17 cellular contexts compared by ENCODE assay signal in the genomic region with DNA sequence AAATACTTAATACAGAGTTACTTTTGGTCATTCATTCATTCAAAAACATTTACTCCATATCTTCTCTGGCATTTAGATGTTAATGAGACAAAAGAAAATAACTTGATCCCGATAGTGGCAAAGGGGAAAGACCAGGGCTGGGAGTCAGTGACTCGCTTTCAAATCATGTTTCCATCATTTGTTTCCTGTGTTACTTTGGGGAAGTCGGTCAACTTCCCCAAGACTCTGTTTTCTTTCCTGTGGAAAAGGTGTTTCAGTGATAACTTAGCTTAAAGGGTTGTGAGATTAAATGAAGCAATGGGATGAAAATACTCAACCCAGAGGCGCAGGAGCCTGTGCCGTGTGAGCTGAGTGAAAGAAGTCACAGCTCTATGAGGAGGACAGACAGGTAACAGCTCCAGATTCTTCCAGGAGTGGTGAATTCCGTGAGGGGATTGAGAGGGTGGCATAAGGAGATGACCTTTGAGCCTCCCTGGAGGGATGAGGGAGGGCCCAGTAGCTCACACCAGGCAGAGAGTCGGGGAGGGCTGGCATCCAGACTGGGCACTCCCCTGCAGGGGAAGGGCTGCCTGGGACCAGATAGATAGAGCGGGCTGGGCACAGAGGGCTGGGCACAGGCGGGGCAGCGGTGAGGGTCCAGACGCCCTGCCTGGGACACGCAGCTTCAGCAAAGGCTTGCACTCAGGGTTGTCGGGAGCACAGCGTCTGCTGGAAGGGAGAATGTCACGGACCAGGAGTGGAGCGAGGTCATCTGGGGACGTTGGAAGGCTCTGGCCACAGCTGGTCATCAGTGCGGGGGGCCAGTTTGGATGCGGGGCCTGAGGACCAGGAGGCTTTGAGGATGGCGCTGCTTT.
DNase-seq lines count a peak whose midpoint lies in the region; ATAC-seq and TF ChIP-seq lines count a peak whose summit lies in the region.
"Had no signal": no experiment of that assay in that cellular context is flagged by ENCODE, and none has a peak within 500 bp of the region (broad histone marks: within the 10 kb centered on the region; RNA-seq: fewer than 3 reads in every experiment).

No MANE protein-coding gene starts in this region.

- no peaks in the 10 kb centered on the region for H3K27me3 Mint-ChIP-seq in CD8-positive, alpha-beta memory T cell
- H3K27me3 Mint-ChIP-seq in nephron (ENCODE audit: low read depth) = peaks cover 4% of the 10 kb centered on the region
- H3K27me3 Mint-ChIP-seq: activated B cell treated with CpG ODN at 0.5 μM for 24 hours had no signal

- no peak overlapping the region for H3K4me3 Mint-ChIP-seq in CD8-positive, alpha-beta memory T cell
- no peak overlapping the region for H3K4me3 Mint-ChIP-seq in nephron
- H3K4me3 Mint-ChIP-seq: activated B cell treated with CpG ODN at 0.5 μM for 24 hours had no signal

- no peak for DNase-seq in CD8-positive, alpha-beta memory T cell
- peak; percentile 8 for DNase-seq in M059J (ENCODE audit: low read depth)
- DNase-seq in fibroblast of mammary gland (ENCODE audit: low read depth) = peak; percentile 18
- DNase-seq in GM20000 (ENCODE audit: low spot score) = no peak
- DNase-seq in COLO668 (lab: John Stamatoyannopoulos, UW; ENCODE audit: unreplicated experiment) = no peak
- DNase-seq in OCI-M2 (lab: John Stamatoyannopoulos, UW; ENCODE audit: unreplicated experiment) = no peak
- DNase-seq: activated B cell treated with CpG ODN at 0.5 μM for 24 hours; Caco-2; central memory CD4-positive, alpha-beta T cell; Karpas-422; NCI-H2029; NCI-H748 treated with DMSO at 0.1 percent for 48 hours; SJCRH30; thyroid gland had no signal

- H3K4me1 ChIP-seq in CD8-positive, alpha-beta memory T cell (ENCODE audit: insufficient read depth, low read length) = no peaks in the 10 kb centered on the region
- H3K4me1 ChIP-seq: Caco-2, SJCRH30 had no signal

- no peak overlapping the region for H3K4me3 ChIP-seq in CD8-positive, alpha-beta memory T cell (ENCODE audit: low read length)
- no peak overlapping the region for H3K4me3 ChIP-seq in fibroblast of mammary gland (ENCODE audit: control insufficient read depth, low read depth, low read length)
- H3K4me3 ChIP-seq: esophagus muscularis mucosa, SJCRH30, thyroid gland had no signal

- H3K9me3 ChIP-seq in CD8-positive, alpha-beta memory T cell (ENCODE audit: low read length) = no peaks in the 10 kb centered on the region
- H3K9me3 ChIP-seq: Caco-2, esophagus muscularis mucosa, SJCRH30, thyroid gland had no signal

- no peak overlapping the region for H3K27ac ChIP-seq in CD8-positive, alpha-beta memory T cell (ENCODE audit: low read depth, low read length)
- H3K27ac ChIP-seq: SJCRH30, thyroid gland had no signal

- POLR2A ChIA-PET in CD8-positive, alpha-beta memory T cell (lab: Charles Lee) = no interaction called here

- peaks cover 6 to 29% (median 7%) of the 10 kb centered on the region in 3 donors for H3K36me3 Mint-ChIP-seq in CD8-positive, alpha-beta memory T cell
- peaks cover 58% of the 10 kb centered on the region for H3K36me3 Mint-ChIP-seq in nephron (ENCODE audit: low read depth)

- H3K27ac Mint-ChIP-seq in CD8-positive, alpha-beta memory T cell = peak overlapping the region in 5 of 8 donors; percentile 25 to 88 (median 69)
- peak overlapping the region in 2 of 3 experiments; percentile 32 to 38 for H3K27ac Mint-ChIP-seq in nephron
- H3K27ac Mint-ChIP-seq: activated B cell treated with CpG ODN at 0.5 μM for 24 hours had no signal

- no peak for ATAC-seq in GM21528 (IDR thresholded peaks at IDR 0.05; ENCODE audit: low FRiP score, unreplicated experiment)

- H3K4me1 Mint-ChIP-seq in CD8-positive, alpha-beta memory T cell = peaks cover 43 to 74% (median 50%) of the 10 kb centered on the region in 3 donors
- H3K4me1 Mint-ChIP-seq in nephron = peaks cover 33% of the 10 kb centered on the region
- H3K4me1 Mint-ChIP-seq: activated B cell treated with CpG ODN at 0.5 μM for 24 hours had no signal

- no peaks in the 10 kb centered on the region for H3K9me3 Mint-ChIP-seq in CD8-positive, alpha-beta memory T cell
- no peaks in the 10 kb centered on the region for H3K9me3 Mint-ChIP-seq in nephron
- H3K9me3 Mint-ChIP-seq: activated B cell treated with CpG ODN at 0.5 μM for 24 hours had no signal

- H3K36me3 ChIP-seq in CD8-positive, alpha-beta memory T cell (ENCODE audit: insufficient read depth, low read length) = no peaks in the 10 kb centered on the region
- H3K36me3 ChIP-seq: SJCRH30, thyroid gland had no signal

- CTCF ChIA-PET in CD8-positive, alpha-beta memory T cell (lab: Charles Lee) = no interaction called here

- no peaks in the 10 kb centered on the region for H3K27me3 ChIP-seq in CD8-positive, alpha-beta memory T cell (ENCODE audit: insufficient read depth, low read length, poor library complexity, severe bottlenecking)
- H3K27me3 ChIP-seq: esophagus muscularis mucosa, SJCRH30, thyroid gland had no signal

- TF ChIP-seq CTCF in fibroblast of mammary gland (conservative IDR thresholded peaks at IDR 0.05; ENCODE audit: control insufficient read depth, insufficient read depth, low read depth, low read length) (no peak), nephron (IDR thresholded peaks at IDR 0.05; ENCODE audit: unreplicated experiment in 3 of 3) (no peak), GM20000 (IDR thresholded peaks at IDR 0.05; ENCODE audit: extremely low read depth, missing control alignments) (no peak)

Comparison
In these comparisons a context has a peak if more than half of its experiments do, and no peak if none do; other contexts are left out.
1. DNase-seq: peak in M059J (single experiment) and fibroblast of mammary gland (single experiment); none in CD8-positive, alpha-beta memory T cell (0 of 5), GM20000 (single experiment), COLO668 (single experiment) and OCI-M2 (single experiment).